In the genomic region with DNA sequence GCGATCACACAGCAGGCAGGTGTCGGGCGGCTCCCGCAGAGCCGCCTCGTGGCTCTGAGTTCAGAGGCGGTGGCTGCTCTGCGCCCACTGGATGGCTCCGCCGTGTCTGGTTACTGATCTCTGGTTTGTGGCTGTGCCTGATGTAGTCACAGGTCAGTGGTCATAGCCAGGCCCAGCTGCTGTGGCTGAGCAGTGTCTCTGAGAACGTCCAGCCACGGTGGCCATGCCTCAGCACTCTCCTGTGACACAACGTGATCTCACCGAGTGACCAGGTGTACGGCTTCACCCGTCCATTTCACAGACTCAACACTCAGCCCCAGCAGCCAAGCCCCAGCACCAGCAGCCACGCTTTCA, we compare ENCODE assay signal across 12 cellular contexts.
A peak's percentile ranks its signal among the peaks of the same experiment; 100 is the strongest.
DNase-seq lines count a peak whose midpoint lies in the region; ATAC-seq and TF ChIP-seq lines count a peak whose summit lies in the region.
"Had no signal": no experiment of that assay in that cellular context is flagged by ENCODE, and none has a peak within 500 bp of the region (broad histone marks: within the 10 kb centered on the region; RNA-seq: fewer than 3 reads in every experiment).

No MANE protein-coding gene starts in this region.

- no peaks in the 10 kb centered on the region for H4K20me1 ChIP-seq in IMR-90 (ENCODE audit: insufficient read depth, low read length)

- H2AK9ac ChIP-seq in IMR-90 (replicated peaks; ENCODE audit: low read depth, low read length, poor library complexity), result no peak overlapping the region

- H3K56ac ChIP-seq in IMR-90 (ENCODE audit: extremely low read depth, insufficient read depth, low read length), result no peak overlapping the region

- no peak overlapping the region for H2BK5ac ChIP-seq in IMR-90 (ENCODE audit: low read depth, low read length, poor library complexity, severe bottlenecking)

- H4K5ac ChIP-seq in IMR-90 (ENCODE audit: low read depth, low read length), result no peak overlapping the region

- POLR2A ChIA-PET in IMR-90 (lab: Charles Lee; ENCODE audit: unreplicated experiment), result no interaction called here

- DNase-seq in Right ventricle myocardium superior (no peak), Right ventricle myocardium inferior (ENCODE audit: missing footprints) (no peak), IMR-90 (peak; percentile 1), left ventricle myocardium inferior (peak; percentile 27), type B pancreatic cell (ENCODE audit: extremely low spot score, unreplicated experiment) (no peak), testis (no peak), anterior cingulate cortex (lab: John Stamatoyannopoulos, UW) (no peak)
- DNase-seq: activated CD4-positive, alpha-beta T cell treated with anti-CD3 and anti-CD28 coated beads, Interleukin-2, amount 10 ng/mL, durations not matched to agents 7 days and 5 days; activated naive CD4-positive, alpha-beta T cell treated with Interleukin-2 at 50 U/mL for 16 hours had no signal

- no peak overlapping the region for H2AK5ac ChIP-seq in IMR-90 (ENCODE audit: low read depth, low read length)

- TF ChIP-seq POLR2A in IMR-90 (IDR thresholded peaks at IDR 0.05; ENCODE audit: low read depth, low read length) (no peak), testis (IDR thresholded peaks at IDR 0.05) (no peak)

- ATAC-seq in Right ventricle myocardium superior (ENCODE audit: poor library complexity) (peak; percentile 34), Right ventricle myocardium inferior (no peak), IMR-90 (ENCODE audit: low read depth) (no peak), GM19351 (IDR thresholded peaks at IDR 0.05; ENCODE audit: unreplicated experiment) (no peak)
- ATAC-seq: sciatic nerve had no signal

- H3K4me1 ChIP-seq in IMR-90 (ENCODE audit: control insufficient read depth, insufficient read depth, low read length) (no peaks in the 10 kb centered on the region), left ventricle myocardium inferior (peaks cover 64% of the 10 kb centered on the region), testis (peaks cover 7% of the 10 kb centered on the region)

- H3K9me1 ChIP-seq in IMR-90 (ENCODE audit: insufficient read depth, low read length), result no peaks in the 10 kb centered on the region

- in situ Hi-C loops in IMR-90 (cut with MboI; ENCODE audit: low sequenced_read_pairs), result no loop called here

- peaks cover 6% of the 10 kb centered on the region for H3K36me3 Mint-ChIP-seq in type B pancreatic cell

- H3K27ac ChIP-seq in IMR-90 (ENCODE audit: insufficient read depth, low read length), result no peak overlapping the region
- H3K27ac ChIP-seq in left ventricle myocardium inferior (replicated peaks), result peak overlapping the region; percentile 82
- no peak overlapping the region for H3K27ac ChIP-seq in testis

- H3K18ac ChIP-seq in IMR-90 (ENCODE audit: low read depth, low read length), result no peak overlapping the region

- H4K8ac ChIP-seq in IMR-90 (ENCODE audit: low read depth in 2 of 2, low read length in 2 of 2), result no peak overlapping the region

- no peak overlapping the region for H3K4me3 Mint-ChIP-seq in type B pancreatic cell
- H3K4me3 Mint-ChIP-seq: activated CD4-positive, alpha-beta T cell treated with anti-CD3 and anti-CD28 coated beads, Interleukin-2, amount 10 ng/mL, durations not matched to agents 7 days and 5 days; dendritic cell treated with granulocyte-macrophage colony-stimulating factor and Interleukin-4, amounts not matched to agents 40 ng/mL and 50 ng/mL, for 4 days had no signal

- H3K14ac ChIP-seq in IMR-90 (replicated peaks; ENCODE audit: low read depth, low read length), result no peak overlapping the region

- H3K9me3 ChIP-seq in IMR-90 (ENCODE audit: control insufficient read depth, insufficient read depth, low read length), result no peaks in the 10 kb centered on the region
- H3K9me3 ChIP-seq in left ventricle myocardium inferior (replicated peaks), result no peaks in the 10 kb centered on the region
- H3K9me3 ChIP-seq in testis, result no peaks in the 10 kb centered on the region

- BruUV-seq in IMR-90 (replicated peaks; lab: Mats Ljungman, UMichigan), result no TSS peak

- H3K36me3 ChIP-seq in IMR-90 (ENCODE audit: control insufficient read depth, insufficient read depth, low read length) (no peaks in the 10 kb centered on the region), left ventricle myocardium inferior (no peaks in the 10 kb centered on the region), testis (ENCODE audit: low read depth, missing control alignments) (no peaks in the 10 kb centered on the region)

- no peak overlapping the region for H3K4me2 ChIP-seq in IMR-90 (ENCODE audit: low read depth, low read length)

- no peak overlapping the region for H3K23ac ChIP-seq in IMR-90 (ENCODE audit: low read depth, low read length)

- H2AFZ ChIP-seq in IMR-90 (replicated peaks; ENCODE audit: low read length, poor library complexity), result no peak overlapping the region

- peaks cover 75% of the 10 kb centered on the region for H3K4me1 Mint-ChIP-seq in type B pancreatic cell (ENCODE audit: unreplicated experiment)

- H4K91ac ChIP-seq in IMR-90 (ENCODE audit: insufficient read depth, low read depth, low read length), result no peak overlapping the region

- no peak overlapping the region for H2BK20ac ChIP-seq in IMR-90 (ENCODE audit: low read depth, low read length)

- no peak overlapping the region for H3K9ac ChIP-seq in IMR-90 (ENCODE audit: low read depth, low read length)

- no peak overlapping the region for H3K4me3 ChIP-seq in IMR-90 (ENCODE audit: insufficient read depth, low read depth, low read length)
- peak overlapping the region; percentile 5 for H3K4me3 ChIP-seq in left ventricle myocardium inferior
- no peak overlapping the region for H3K4me3 ChIP-seq in testis

- TF ChIP-seq CTCF in IMR-90 (conservative IDR thresholded peaks at IDR 0.05; ENCODE audit: low read depth, low read length) (no peak), left ventricle myocardium inferior (IDR thresholded peaks at IDR 0.05; ENCODE audit: borderline replicate concordance) (no peak), type B pancreatic cell (conservative IDR thresholded peaks at IDR 0.05) (no peak), testis (IDR thresholded peaks at IDR 0.05) (no peak)

- H2BK15ac ChIP-seq in IMR-90 (ENCODE audit: low read depth, low read length), result no peak overlapping the region

- 51% methylated on average over 14 of the region's 17 CpGs; no CpG with 5 or more reads in 1 of the 2 experiments for WGBS in IMR-90 (ENCODE audit: extremely low coverage in 2 of 2, insufficient read length in 1 of 2), 2 experiments
- WGBS in testis, 2 donors, result 78 to 89% methylated on average over 11 to 17 of the region's 17 CpGs

- dilution Hi-C loops in IMR-90 (cut with HindIII; ENCODE audit: low sequenced_read_pairs, unreplicated experiment), result no loop called here

- peak overlapping the region; percentile 85 for H3K27ac Mint-ChIP-seq in type B pancreatic cell
- H3K27ac Mint-ChIP-seq: activated CD4-positive, alpha-beta T cell treated with anti-CD3 and anti-CD28 coated beads, Interleukin-2, amount 10 ng/mL, durations not matched to agents 7 days and 5 days; dendritic cell treated with granulocyte-macrophage colony-stimulating factor and Interleukin-4, amounts not matched to agents 40 ng/mL and 50 ng/mL, for 4 days had no signal

- H3K27me3 Mint-ChIP-seq in type B pancreatic cell, result peaks cover 39% of the 10 kb centered on the region

- no peak overlapping the region for H3K4ac ChIP-seq in IMR-90 (ENCODE audit: low read depth, low read length)

- H3K27me3 ChIP-seq in IMR-90 (ENCODE audit: control insufficient read depth, insufficient read depth, low read length), result peaks cover 88% of the 10 kb centered on the region
- H3K27me3 ChIP-seq in left ventricle myocardium inferior (ENCODE audit: low read depth), result peaks cover 19% of the 10 kb centered on the region
- H3K27me3 ChIP-seq in testis, result no peaks in the 10 kb centered on the region

- H2BK120ac ChIP-seq in IMR-90 (ENCODE audit: low read depth, low read length), result no peak overlapping the region

- CTCF ChIA-PET in IMR-90 (lab: Yijun Ruan, JAX), result no interaction called here

- H3K9me3 Mint-ChIP-seq in type B pancreatic cell, result peaks cover 7% of the 10 kb centered on the region
- H3K9me3 Mint-ChIP-seq: activated CD4-positive, alpha-beta T cell treated with anti-CD3 and anti-CD28 coated beads, Interleukin-2, amount 10 ng/mL, durations not matched to agents 7 days and 5 days; dendritic cell treated with granulocyte-macrophage colony-stimulating factor and Interleukin-4, amounts not matched to agents 40 ng/mL and 50 ng/mL, for 4 days had no signal

- intact Hi-C loops in Right ventricle myocardium superior (cut with DNase I), result no loop called here
- intact Hi-C loops in Right ventricle myocardium inferior (cut with DNase I), result loop anchor here (5.0 kb wide), 2 partner anchors 47 to 58 kb away; no protein-coding TSS in a partner anchor
- intact Hi-C loops in IMR-90 (cut with micrococcal nuclease), result no loop called here
- intact Hi-C loops in left ventricle myocardium inferior (cut with micrococcal nuclease), result no loop called here
- intact Hi-C loops in testis (cut with DNase I; ENCODE audit: low total_unique reads), result no loop called here

- no peaks in the 10 kb centered on the region for H3K79me1 ChIP-seq in IMR-90 (ENCODE audit: low read depth in 1 of 2, low read length in 2 of 2)

- no peak for TF ChIP-seq RAD21 in IMR-90 (IDR thresholded peaks at IDR 0.05; ENCODE audit: low read length)

TF ChIP-seq in IMR-90, 13 proteins besides CTCF, POLR2A, EP300 and RAD21:
- TF ChIP-seq MXI1 (IDR thresholded peaks at IDR 0.05; ENCODE audit: borderline replicate concordance, low read depth, low read length) (no peak), RCOR1 (IDR thresholded peaks at IDR 0.05; ENCODE audit: insufficient replicate concordance, low read length) (no peak), NFE2L2 (IDR thresholded peaks at IDR 0.05; ENCODE audit: low read depth, low read length) (no peak), BHLHE40 (IDR thresholded peaks at IDR 0.05; ENCODE audit: low read depth, low read length) (no peak), CHD1 (IDR thresholded peaks at IDR 0.05; ENCODE audit: low read depth, low read length) (no peak), FOS (IDR thresholded peaks at IDR 0.05; ENCODE audit: low read depth, low read length) (no peak), RFX5 (IDR thresholded peaks at IDR 0.05; ENCODE audit: low read depth, low read length) (no peak), SMC3 (IDR thresholded peaks at IDR 0.05; ENCODE audit: low read depth, low read length) (no peak), CEBPB (IDR thresholded peaks at IDR 0.05; ENCODE audit: low read depth, low read length) (no peak), MAZ (IDR thresholded peaks at IDR 0.05; ENCODE audit: borderline replicate concordance, low read depth, low read length) (no peak)
- TF ChIP-seq, protein P1, sequence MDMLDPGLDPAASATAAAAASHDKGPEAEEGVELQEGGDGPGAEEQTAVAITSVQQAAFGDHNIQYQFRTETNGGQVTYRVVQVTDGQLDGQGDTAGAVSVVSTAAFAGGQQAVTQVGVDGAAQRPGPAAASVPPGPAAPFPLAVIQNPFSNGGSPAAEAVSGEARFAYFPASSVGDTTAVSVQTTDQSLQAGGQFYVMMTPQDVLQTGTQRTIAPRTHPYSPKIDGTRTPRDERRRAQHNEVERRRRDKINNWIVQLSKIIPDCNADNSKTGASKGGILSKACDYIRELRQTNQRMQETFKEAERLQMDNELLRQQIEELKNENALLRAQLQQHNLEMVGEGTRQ (IDR thresholded peaks at IDR 0.05; ENCODE audit: low read depth, low read length), result no peak

Comparison
In these comparisons a context has a peak if more than half of its experiments do, and no peak if none do; other contexts are left out.
1. DNase-seq: peak in IMR-90 (single experiment) and left ventricle myocardium inferior (single experiment); none in Right ventricle myocardium superior (single experiment), Right ventricle myocardium inferior (single experiment), type B pancreatic cell (single experiment), testis (single experiment) and anterior cingulate cortex (0 of 58).